In genomic region chr7:1637155-1637554, GRCh38 we compare ENCODE assay signal across 14 cellular contexts. TPM values are rescaled to one million over a fixed set of nuclear protein-coding genes. Genes with fewer than 3 reads are reported as not detected.
DNase-seq lines count a peak whose midpoint lies in the region; ATAC-seq and TF ChIP-seq lines count a peak whose summit lies in the region.
"Had no signal": no experiment of that assay in that cellular context is flagged by ENCODE, and none has a peak within 500 bp of the region (broad histone marks: within the 10 kb centered on the region; RNA-seq: fewer than 3 reads in every experiment).

No MANE protein-coding gene starts in this region.

- TF ChIP-seq CTCF in HEK293 (tag by site-specific recombination; IDR thresholded peaks at IDR 0.05) (no peak), fibroblast of mammary gland (conservative IDR thresholded peaks at IDR 0.05; ENCODE audit: control insufficient read depth, insufficient read depth, low read depth, low read length) (no peak), heart right ventricle (IDR thresholded peaks at IDR 0.05) (no peak)

- POLR2A ChIA-PET in HEK293 (lab: Yijun Ruan, JAX), result no interaction called here

- H3K36me3 ChIP-seq in HEK293 (ENCODE audit: control insufficient read depth in 2 of 2, insufficient read depth in 1 of 2, low read length in 2 of 2) (no peaks in the 10 kb centered on the region), heart right ventricle (no peaks in the 10 kb centered on the region)
- H3K36me3 ChIP-seq: BE2C had no signal

- peaks cover 0 to 29% (median 11%) of the 10 kb centered on the region in 7 donors for H3K27me3 ChIP-seq in heart right ventricle
- H3K27me3 ChIP-seq: BE2C had no signal

- DNase-seq in SW480 (ENCODE audit: low spot score), result peak; percentile 33
- DNase-seq in fibroblast of mammary gland (ENCODE audit: low read depth), result peak; percentile 5
- no peak for DNase-seq in heart right ventricle
- DNase-seq in stimulated activated naive CD4-positive, alpha-beta T cell (lab: John Stamatoyannopoulos, UW), result no peak
- DNase-seq in activated CD4-positive, alpha-beta T cell treated with anti-CD3 and anti-CD28 coated beads, Interleukin-2, amount 50 U/mL, for 4 hours, result no peak
- DNase-seq: ACHN; BE2C; Caco-2; CD4-positive, alpha-beta T cell; HCEC 1CT; IMR-90 had no signal

- no peak overlapping the region for H3K4me3 ChIP-seq in HEK293 (ENCODE audit: low read depth, low read length)
- no peak overlapping the region for H3K4me3 ChIP-seq in fibroblast of mammary gland (ENCODE audit: control insufficient read depth, low read depth, low read length)
- H3K4me3 ChIP-seq in heart right ventricle, result no peak overlapping the region
- H3K4me3 ChIP-seq: GM23338 had no signal

- H3K4me1 ChIP-seq in HEK293 (ENCODE audit: control insufficient read depth, insufficient read depth, low read length) (no peaks in the 10 kb centered on the region), heart right ventricle (no peaks in the 10 kb centered on the region)
- H3K4me1 ChIP-seq: BE2C, Caco-2 had no signal

- ATAC-seq in heart right ventricle, result no peak
- ATAC-seq: GM23338 had no signal

- H3K9me3 ChIP-seq in HEK293 (ENCODE audit: control insufficient read depth, insufficient read depth, low read depth, low read length) (no peaks in the 10 kb centered on the region), heart right ventricle (peaks cover 0 to 37% (median 23%) of the 10 kb centered on the region in 11 donors)
- H3K9me3 ChIP-seq: BE2C had no signal

- intact Hi-C loops in heart right ventricle (cut with DNase I), result no loop called here

- CTCF ChIA-PET in HEK293 (lab: Yijun Ruan, JAX), result interaction anchor here (0.6 to 0.7 kb wide), 3 partner anchors 13 to 45 kb away, joined by 3 read pairs; no protein-coding TSS in a partner anchor

- H3K27ac ChIP-seq in HEK293 (ENCODE audit: extremely low read depth, low read depth, low read length) (no peak overlapping the region), heart right ventricle (no peak overlapping the region)
- H3K27ac ChIP-seq: C4-2B had no signal

- 98% methylated on average over 2 of the region's 2 CpGs for WGBS in heart right ventricle, 2 donors

TF ChIP-seq in HEK293, 187 proteins besides CTCF, POLR2A, EP300 and RAD21:
- peak; percentile 71 for TF ChIP-seq SETDB1 (IDR thresholded peaks at IDR 0.05; ENCODE audit: insufficient read length, low read length)
- TF ChIP-seq ZNF121 (tag by site-specific recombination; IDR thresholded peaks at IDR 0.05), result no peak
TF ChIP-seq in HEK293: peak in this region for 1.

RNA-seq across cellular contexts. Expression of gene ELFN1, which starts 32.9 kb away (rescaled TPM):
- total RNA-seq in heart right ventricle, result 1 to 10 TPM; 3.4 to 9.5 (median 6.4) TPM
- polyA plus RNA-seq in heart right ventricle, result 1 to 10 TPM; 3.0 to 5.7 TPM
- total RNA-seq: CD4-positive, alpha-beta T cell had no signal

Comparison
In these comparisons a context has a peak if more than half of its experiments do, and no peak if none do; other contexts are left out.
1. DNase-seq: peak in SW480 (single experiment) and fibroblast of mammary gland (single experiment); none in heart right ventricle (0 of 2), stimulated activated naive CD4-positive, alpha-beta T cell (0 of 6) and activated CD4-positive, alpha-beta T cell treated with anti-CD3 and anti-CD28 coated beads, Interleukin-2, amount 50 U/mL, for 4 hours (0 of 2).